Comparison of ENCODE assay signal across 1 cellular context in genomic region chr17:57872536-57872935, GRCh38.
TF ChIP-seq lines count a peak whose summit lies in the region.

No MANE protein-coding gene starts in this region.

TF ChIP-seq in IMR-90, 13 proteins besides CTCF, POLR2A, EP300 and RAD21:
- TF ChIP-seq USF2 (IDR thresholded peaks at IDR 0.05; ENCODE audit: low read depth, low read length) (no peak), CEBPB (IDR thresholded peaks at IDR 0.05; ENCODE audit: low read depth, low read length) (no peak), RFX5 (IDR thresholded peaks at IDR 0.05; ENCODE audit: low read depth, low read length) (no peak), MAFK (IDR thresholded peaks at IDR 0.05; ENCODE audit: low read depth, low read length) (no peak), FOS (IDR thresholded peaks at IDR 0.05; ENCODE audit: low read depth, low read length) (no peak), CHD1 (IDR thresholded peaks at IDR 0.05; ENCODE audit: low read depth, low read length) (no peak), ELK1 (IDR thresholded peaks at IDR 0.05; ENCODE audit: borderline replicate concordance, low read depth, low read length) (no peak), BHLHE40 (IDR thresholded peaks at IDR 0.05; ENCODE audit: low read depth, low read length) (no peak), MAZ (IDR thresholded peaks at IDR 0.05; ENCODE audit: borderline replicate concordance, low read depth, low read length) (no peak), MXI1 (IDR thresholded peaks at IDR 0.05; ENCODE audit: borderline replicate concordance, low read depth, low read length) (no peak), RCOR1 (IDR thresholded peaks at IDR 0.05; ENCODE audit: insufficient replicate concordance, low read length) (no peak), SMC3 (IDR thresholded peaks at IDR 0.05; ENCODE audit: low read depth, low read length) (no peak)
